Comparison of ENCODE assay signal across 9 cellular contexts in genomic region chr9:91033802-91034201, GRCh38.
DNase-seq lines count a peak whose midpoint lies in the region; ATAC-seq, FAIRE-seq and TF ChIP-seq lines count a peak whose summit lies in the region.
"Had no signal": no experiment of that assay in that cellular context is flagged by ENCODE, and none has a peak within 500 bp of the region (broad histone marks: within the 10 kb centered on the region; RNA-seq: fewer than 3 reads in every experiment).

No MANE protein-coding gene starts in this region.

- no peak overlapping the region for H3K4me3 Mint-ChIP-seq in T-cell
- no peak overlapping the region for H3K4me3 Mint-ChIP-seq in astrocyte (ENCODE audit: unreplicated experiment)
- no peak overlapping the region for H3K4me3 Mint-ChIP-seq in nephron progenitor cell

- no peak overlapping the region for H3K4me2 ChIP-seq in astrocyte (ENCODE audit: low read length)

- H3K36me3 Mint-ChIP-seq in T-cell (no peaks in the 10 kb centered on the region), astrocyte (ENCODE audit: low read depth, unreplicated experiment) (no peaks in the 10 kb centered on the region), nephron progenitor cell (ENCODE audit: low read depth) (no peaks in the 10 kb centered on the region)

- H4K20me1 ChIP-seq in astrocyte (ENCODE audit: insufficient read depth, low read length): no peaks in the 10 kb centered on the region

- ATAC-seq in T-cell (replicated peaks in 1 of 4) (peak in 2 of 4 experiments; percentile 22 to 38), HG02938 (IDR thresholded peaks at IDR 0.05; ENCODE audit: unreplicated experiment) (no peak), GM21529 (IDR thresholded peaks at IDR 0.05; ENCODE audit: unreplicated experiment) (no peak)

- H2AFZ ChIP-seq in astrocyte (ENCODE audit: low read depth, low read length): no peak overlapping the region

- peaks cover 10% of the 10 kb centered on the region for H3K27me3 ChIP-seq in astrocyte (ENCODE audit: insufficient read depth, low read length)
- H3K27me3 ChIP-seq: SJSA1 had no signal

- H3K27ac Mint-ChIP-seq in T-cell (no peak overlapping the region), astrocyte (ENCODE audit: unreplicated experiment) (no peak overlapping the region), nephron progenitor cell (no peak overlapping the region)

- H3K27ac ChIP-seq in astrocyte (ENCODE audit: low read depth, low read length): no peak overlapping the region
- H3K27ac ChIP-seq: SJSA1 had no signal

- peak; percentile 30 for TF ChIP-seq CTCF in astrocyte (IDR thresholded peaks at IDR 0.05; ENCODE audit: insufficient read depth, low read depth, low read length)
- TF ChIP-seq CTCF in nephron progenitor cell (IDR thresholded peaks at IDR 0.05): no peak

- FAIRE-seq in GM18507 (lab: Jason Lieb, UNC) (peak; percentile 80), astrocyte (lab: Jason Lieb, UNC) (no peak)

- H3K4me1 Mint-ChIP-seq in T-cell (peaks cover 9 to 12% (median 10%) of the 10 kb centered on the region in 3 donors), astrocyte (ENCODE audit: low read depth, unreplicated experiment) (peaks cover 18% of the 10 kb centered on the region), nephron progenitor cell (peaks cover 48% of the 10 kb centered on the region)

- H3K9ac ChIP-seq in astrocyte (ENCODE audit: low read length): no peak overlapping the region

- peaks cover 19 to 25% of the 10 kb centered on the region in 2 donors for H3K27me3 Mint-ChIP-seq in T-cell
- H3K27me3 Mint-ChIP-seq in astrocyte (ENCODE audit: low read depth, unreplicated experiment): peaks cover 17% of the 10 kb centered on the region
- H3K27me3 Mint-ChIP-seq in nephron progenitor cell (ENCODE audit: low read depth, poor library complexity): peaks cover 14% of the 10 kb centered on the region

- H3K36me3 ChIP-seq in astrocyte (ENCODE audit: insufficient read depth, low read length): no peaks in the 10 kb centered on the region
- H3K36me3 ChIP-seq: SJSA1 had no signal

- H3K79me2 ChIP-seq in astrocyte (ENCODE audit: insufficient read depth, low read length): no peaks in the 10 kb centered on the region

- in situ Hi-C loops in G401 (cut with HindIII; ENCODE audit: low sequenced_read_pairs): no loop called here

- H3K4me1 ChIP-seq in astrocyte (ENCODE audit: insufficient read depth, low read length): peaks cover 17% of the 10 kb centered on the region

- DNase-seq in GM18507 (ENCODE audit: extremely low spot score, insufficient read length, low read depth): no peak
- peak; percentile 15 to 67 (median 51) for DNase-seq in T-cell
- no peak for DNase-seq in astrocyte (ENCODE audit: low read depth)
- peak; percentile 29 for DNase-seq in nephron progenitor cell
- no peak for DNase-seq in G401 (ENCODE audit: low spot score)
- DNase-seq in hypothalamus (lab: John Stamatoyannopoulos, UW): no peak

- no peaks in the 10 kb centered on the region for H3K9me3 ChIP-seq in astrocyte (ENCODE audit: insufficient read depth, low read depth, low read length)
- H3K9me3 ChIP-seq: SJSA1 had no signal

- no peak overlapping the region for H3K4me3 ChIP-seq in astrocyte (ENCODE audit: insufficient read depth, low read depth, low read length)
- H3K4me3 ChIP-seq: SJSA1 had no signal

- CTCF ChIA-PET in T-cell (lab: Charles Lee): interaction anchor here (0.5 to 3.1 kb wide), 8 partner anchors 19 to 778 kb away, joined by 3 to 19 read pairs (median 6); no protein-coding TSS in a partner anchor

- POLR2A ChIA-PET in T-cell (lab: Charles Lee): interaction anchor here in 1 of 2 donors (0.7 kb wide), 1 partner anchor 25 kb away, joined by 15 read pairs; no protein-coding TSS in a partner anchor

- no peaks in the 10 kb centered on the region for H3K9me3 Mint-ChIP-seq in T-cell
- H3K9me3 Mint-ChIP-seq in astrocyte (ENCODE audit: unreplicated experiment): peaks cover 3% of the 10 kb centered on the region
- peaks cover under 1% of the 10 kb centered on the region for H3K9me3 Mint-ChIP-seq in nephron progenitor cell

Comparison
In these comparisons a context has a peak if more than half of its experiments do, and no peak if none do; other contexts are left out.
1. DNase-seq: peak in T-cell (34 of 34) and nephron progenitor cell (single experiment); none in GM18507 (single experiment), astrocyte (single experiment), G401 (single experiment) and hypothalamus (0 of 51).